Comparison of ENCODE assay signal across 8 cellular contexts in the genomic region with DNA sequence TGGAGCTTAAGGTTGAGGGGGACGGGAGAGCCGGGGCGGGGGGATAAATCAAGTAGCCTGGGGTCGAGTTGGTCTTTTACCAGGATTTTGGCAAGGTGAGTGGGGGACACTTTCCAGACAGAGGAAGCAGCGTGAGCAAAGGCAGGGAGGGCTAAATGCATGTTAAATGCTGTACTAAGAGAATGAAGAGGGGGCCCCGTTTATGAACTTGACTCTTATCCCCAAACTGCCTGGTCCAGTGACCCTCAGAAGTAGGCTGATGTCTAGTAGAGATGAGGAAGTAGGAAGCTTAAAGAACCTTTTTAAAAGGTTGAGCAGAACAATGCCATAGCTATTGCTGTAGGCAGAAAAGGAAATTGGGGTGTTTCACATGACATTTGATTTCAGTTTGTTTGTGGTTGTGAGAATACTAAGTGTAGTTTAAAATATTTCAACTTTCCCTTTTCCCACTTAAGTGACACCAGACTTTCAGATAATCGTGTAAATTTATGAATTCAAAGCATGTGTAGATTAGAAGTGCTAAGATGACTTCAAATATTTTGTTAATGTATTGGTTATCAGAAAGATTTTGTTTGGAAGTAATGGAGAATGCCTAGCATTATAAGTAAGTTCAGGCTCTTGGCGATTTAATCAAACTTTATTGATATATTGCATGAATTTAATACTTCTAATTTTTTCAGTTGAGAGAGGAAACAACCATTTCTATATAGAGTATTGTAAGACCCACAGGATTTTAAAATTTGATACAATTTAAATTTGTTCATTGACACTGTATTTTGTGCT. TPM values are rescaled to one million over a fixed set of nuclear protein-coding genes. Genes with fewer than 3 reads are reported as not detected.
DNase-seq lines count a peak whose midpoint lies in the region; ATAC-seq and TF ChIP-seq lines count a peak whose summit lies in the region.

No MANE protein-coding gene starts in this region.

- H3K4me3 Mint-ChIP-seq in CD8-positive, alpha-beta T cell: peak overlapping the region; percentile 93
- H3K4me3 Mint-ChIP-seq in activated CD8-positive, alpha-beta T cell treated with anti-CD3 and anti-CD28 coated beads for 36 hours: peak overlapping the region; percentile 95

- no peak for TF ChIP-seq POLR2A in gastrocnemius medialis (IDR thresholded peaks at IDR 0.05)

- intact Hi-C loops in CD8-positive, alpha-beta T cell (cut with DNase I, micrococcal nuclease): loop anchor here (2.0 to 10.0 kb wide), 12 partner anchors 16 to 1824 kb away; partner anchors contain the start of genes B3GNT2 (in 1 of the 2), CCT4 (in 1 of the 2), EHBP1 (in 1 of the 2) and PEX13 (in 1 of the 2)
- intact Hi-C loops in activated CD8-positive, alpha-beta T cell treated with anti-CD3 and anti-CD28 coated beads for 36 hours (cut with micrococcal nuclease): loop anchor here (10.0 kb wide), 1 partner anchor 112 kb away; no protein-coding TSS in a partner anchor
- intact Hi-C loops in gastrocnemius medialis (cut with DNase I; ENCODE audit: low total_unique reads): loop anchor here (5.0 kb wide), 1 partner anchor 326 kb away; no protein-coding TSS in a partner anchor

- peak overlapping the region; percentile 99 for H3K4me3 ChIP-seq in CD8-positive, alpha-beta T cell (ENCODE audit: low read depth, low read length)
- H3K4me3 ChIP-seq in KMS-11 (IDR thresholded peaks at IDR 0.05; ENCODE audit: insufficient read depth, low read depth, low read length) (no peak overlapping the region), gastrocnemius medialis (peak overlapping the region; percentile 69 to 99 (median 75))

- no peak overlapping the region for H2AFZ ChIP-seq in KMS-11 (ENCODE audit: low read depth)

- no peak for TF ChIP-seq CTCF in CD8-positive, alpha-beta T cell (IDR thresholded peaks at IDR 0.05)
- TF ChIP-seq CTCF in KMS-11 (conservative IDR thresholded peaks at IDR 0.05; ENCODE audit: low read depth, low read length) (no peak), gastrocnemius medialis (IDR thresholded peaks at IDR 0.05 in 4 of 5, conservative IDR thresholded peaks at IDR 0.05 in 1 of 5) (no peak)
- TF ChIP-seq CTCF in activated CD8-positive, alpha-beta T cell treated with anti-CD3 and anti-CD28 coated beads for 36 hours (IDR thresholded peaks at IDR 0.05): no peak

- no peak overlapping the region for H3K9ac ChIP-seq in KMS-11

- H3K4me1 Mint-ChIP-seq in CD8-positive, alpha-beta T cell (ENCODE audit: low read depth): peaks cover 40% of the 10 kb centered on the region
- peaks cover 34% of the 10 kb centered on the region for H3K4me1 Mint-ChIP-seq in activated CD8-positive, alpha-beta T cell treated with anti-CD3 and anti-CD28 coated beads for 36 hours (ENCODE audit: low read depth)

- H3K27ac ChIP-seq in CD8-positive, alpha-beta T cell (ENCODE audit: low read depth, low read length): peak overlapping the region; percentile 100
- H3K27ac ChIP-seq in KMS-11 (no peak overlapping the region), gastrocnemius medialis (peak overlapping the region; percentile 89 to 100 (median 91))

- no peaks in the 10 kb centered on the region for H3K27me3 ChIP-seq in CD8-positive, alpha-beta T cell (ENCODE audit: insufficient read depth, low read length)
- H3K27me3 ChIP-seq in KMS-11 (ENCODE audit: insufficient read depth, low read depth) (no peaks in the 10 kb centered on the region), gastrocnemius medialis (no peaks in the 10 kb centered on the region)

- POLR2A ChIA-PET in CD8-positive, alpha-beta T cell (lab: Charles Lee): interaction anchor here (0.6 to 3.1 kb wide), 8 partner anchors 15 to 135 kb away, joined by 3 to 22 read pairs (median 4); partner anchors contain the start of genes PEX13 and PUS10
- POLR2A ChIA-PET in activated CD8-positive, alpha-beta T cell treated with anti-CD3 and anti-CD28 coated beads for 36 hours (lab: Charles Lee): interaction anchor here (0.7 to 3.5 kb wide), 11 partner anchors 8 to 134 kb away, joined by 3 to 31 read pairs (median 10); partner anchors contain the start of gene PEX13

- no peaks in the 10 kb centered on the region for H4K20me1 ChIP-seq in KMS-11 (ENCODE audit: insufficient read depth)

- peak overlapping the region; percentile 94 for H3K27ac Mint-ChIP-seq in CD8-positive, alpha-beta T cell
- H3K27ac Mint-ChIP-seq in activated CD8-positive, alpha-beta T cell treated with anti-CD3 and anti-CD28 coated beads for 36 hours: peak overlapping the region; percentile 97

- ATAC-seq in CD8-positive, alpha-beta T cell: no peak
- peak; percentile 33 for ATAC-seq in GM19043 (IDR thresholded peaks at IDR 0.05; ENCODE audit: low read depth, unreplicated experiment)
- no peak for ATAC-seq in activated CD8-positive, alpha-beta T cell treated with anti-CD3 and anti-CD28 coated beads for 36 hours
- ATAC-seq in gastrocnemius medialis: no peak

- H3K4me1 ChIP-seq in CD8-positive, alpha-beta T cell (ENCODE audit: insufficient read depth, low read length): peaks cover 40% of the 10 kb centered on the region
- H3K4me1 ChIP-seq in KMS-11 (ENCODE audit: low read depth, poor library complexity, severe bottlenecking): peaks cover 35% of the 10 kb centered on the region
- H3K4me1 ChIP-seq in gastrocnemius medialis: peaks cover 27 to 50% of the 10 kb centered on the region in 2 donors

- CTCF ChIA-PET in CD8-positive, alpha-beta T cell (lab: Charles Lee): interaction anchor here (0.7 to 2.5 kb wide), 5 partner anchors 20 to 116 kb away, joined by 3 to 15 read pairs (median 4); no protein-coding TSS in a partner anchor
- CTCF ChIA-PET in activated CD8-positive, alpha-beta T cell treated with anti-CD3 and anti-CD28 coated beads for 36 hours (lab: Charles Lee): interaction anchor here (0.8 to 4.3 kb wide), 4 partner anchors 49 to 116 kb away, joined by 3 to 32 read pairs (median 20); no protein-coding TSS in a partner anchor

- H3K79me2 ChIP-seq in KMS-11 (ENCODE audit: insufficient read depth, low read depth): no peaks in the 10 kb centered on the region

- DNase-seq in CD8-positive, alpha-beta T cell: peak in 3 of 7 experiments; percentile 21 to 51 (median 24)
- peak; percentile 50 for DNase-seq in activated CD8-positive, alpha-beta T cell treated with anti-CD3 and anti-CD28 coated beads for 36 hours
- DNase-seq in germinal center (ENCODE audit: low spot score): peak; percentile 42
- no peak for DNase-seq in gastrocnemius medialis
- no peak for DNase-seq in NCI-H2171 treated with DMSO at 0.1 percent for 48 hours (lab: John Stamatoyannopoulos, UW)
- DNase-seq in GM03348 (ENCODE audit: low spot score): no peak

- H3K27me3 Mint-ChIP-seq in CD8-positive, alpha-beta T cell (ENCODE audit: low read depth): no peaks in the 10 kb centered on the region
- H3K27me3 Mint-ChIP-seq in activated CD8-positive, alpha-beta T cell treated with anti-CD3 and anti-CD28 coated beads for 36 hours: no peaks in the 10 kb centered on the region

- H3K9me3 Mint-ChIP-seq in CD8-positive, alpha-beta T cell: no peaks in the 10 kb centered on the region
- H3K9me3 Mint-ChIP-seq in activated CD8-positive, alpha-beta T cell treated with anti-CD3 and anti-CD28 coated beads for 36 hours: no peaks in the 10 kb centered on the region

- in situ Hi-C loops in gastrocnemius medialis (cut with MboI; ENCODE audit: low sequenced_read_pairs in 4 of 4): no loop called here

- peak overlapping the region; percentile 96 for H3K4me2 ChIP-seq in KMS-11

- H3K36me3 Mint-ChIP-seq in CD8-positive, alpha-beta T cell: peaks cover 22% of the 10 kb centered on the region
- peaks cover 45% of the 10 kb centered on the region for H3K36me3 Mint-ChIP-seq in activated CD8-positive, alpha-beta T cell treated with anti-CD3 and anti-CD28 coated beads for 36 hours (ENCODE audit: low read depth)

- H3K9me3 ChIP-seq in CD8-positive, alpha-beta T cell (ENCODE audit: low read length): no peaks in the 10 kb centered on the region
- no peaks in the 10 kb centered on the region for H3K9me3 ChIP-seq in gastrocnemius medialis

- no peaks in the 10 kb centered on the region for H3K36me3 ChIP-seq in CD8-positive, alpha-beta T cell (ENCODE audit: insufficient read depth, low read length)
- H3K36me3 ChIP-seq in KMS-11 (ENCODE audit: insufficient read depth): no peaks in the 10 kb centered on the region
- no peaks in the 10 kb centered on the region for H3K36me3 ChIP-seq in gastrocnemius medialis

RNA-seq across cellular contexts. Expression of gene REL, which starts 1.8 kb away (rescaled TPM):
- total RNA-seq in CD8-positive, alpha-beta T cell: 100 to 1,000 TPM; 202 to 205 TPM
- 10 to 100 TPM; 84.7 to 85.3 TPM for total RNA-seq in activated CD8-positive, alpha-beta T cell treated with anti-CD3 and anti-CD28 coated beads for 36 hours
- 1 to 10 TPM; 4.2 to 7.6 (median 5.4) TPM for total RNA-seq in gastrocnemius medialis

Comparison
In these comparisons a context has a peak if more than half of its experiments do, and no peak if none do; other contexts are left out.
1. DNase-seq: peak in activated CD8-positive, alpha-beta T cell treated with anti-CD3 and anti-CD28 coated beads for 36 hours (single experiment) and germinal center (single experiment); none in gastrocnemius medialis (0 of 2), NCI-H2171 treated with DMSO at 0.1 percent for 48 hours (single experiment) and GM03348 (single experiment).
2. RNA of gene REL, which starts 1.8 kb away (total RNA-seq): 202 to 205 TPM in CD8-positive, alpha-beta T cell and 84.7 to 85.3 TPM in activated CD8-positive, alpha-beta T cell treated with anti-CD3 and anti-CD28 coated beads for 36 hours; 4.2 to 7.6 TPM in gastrocnemius medialis; every median in the first group is over 4 times any median in the second.